Comparison of ENCODE assay signal across 12 cellular contexts in genomic region chr16:89822188-89823086, GRCh38. TPM values are rescaled to one million over a fixed set of nuclear protein-coding genes. Genes with fewer than 3 reads are reported as not detected.
DNase-seq lines count a peak whose midpoint lies in the region; ATAC-seq, FAIRE-seq and TF ChIP-seq lines count a peak whose summit lies in the region.
"Had no signal": no experiment of that assay in that cellular context is flagged by ENCODE, and none has a peak within 500 bp of the region (broad histone marks: within the 10 kb centered on the region; RNA-seq: fewer than 3 reads in every experiment).

No MANE protein-coding gene starts in this region.

- no peak overlapping the region for H2AFZ ChIP-seq in K562 (ENCODE audit: low read depth, low read length)

- H3K27me3 ChIP-seq in K562 (ENCODE audit: control insufficient read depth in 2 of 2, insufficient read depth in 2 of 2, low read length in 2 of 2): no peaks in the 10 kb centered on the region

- H3K27me3 Mint-ChIP-seq in nephron (ENCODE audit: low read depth): peaks cover 11% of the 10 kb centered on the region
- no peaks in the 10 kb centered on the region for H3K27me3 Mint-ChIP-seq in osteocyte (ENCODE audit: unreplicated experiment)
- H3K27me3 Mint-ChIP-seq: activated naive CD4-positive, alpha-beta T cell treated with anti-CD3 and anti-CD28 coated beads, Interleukin-2, amount 50 U/mL, for 24 hours had no signal

- H4K20me1 ChIP-seq in K562 (replicated peaks; ENCODE audit: control insufficient read depth, insufficient read depth, low read length): no peaks in the 10 kb centered on the region

- no peak for TF ChIP-seq CTCF in K562 (IDR thresholded peaks at IDR 0.05 in 2 of 3, conservative IDR thresholded peaks at IDR 0.05 in 1 of 3; ENCODE audit: insufficient read depth in 2 of 3, low read depth in 1 of 3, low read length in 3 of 3)
- TF ChIP-seq CTCF in nephron (IDR thresholded peaks at IDR 0.05; ENCODE audit: unreplicated experiment in 3 of 3): no peak
- TF ChIP-seq CTCF in osteocyte (IDR thresholded peaks at IDR 0.05): no peak

- H3K9me3 Mint-ChIP-seq in nephron (no peaks in the 10 kb centered on the region), osteocyte (ENCODE audit: unreplicated experiment) (no peaks in the 10 kb centered on the region)
- H3K9me3 Mint-ChIP-seq: activated naive CD4-positive, alpha-beta T cell treated with anti-CD3 and anti-CD28 coated beads, Interleukin-2, amount 50 U/mL, for 24 hours; CD4-positive, alpha-beta T cell; naive B cell had no signal

- peaks cover 6 to 36% of the 10 kb centered on the region in 2 experiments for H3K4me1 ChIP-seq in K562 (replicated peaks in 1 of 2; ENCODE audit: control insufficient read depth in 2 of 2, insufficient read depth in 2 of 2, low read length in 2 of 2)

- 70% methylated on average over 17 of the region's 19 CpGs for WGBS in K562 (ENCODE audit: insufficient coverage, low coverage, missing lambda C conversion rate)

- POLR2A ChIA-PET in K562 (lab: Yijun Ruan, JAX): no interaction called here

- H3K4me3 Mint-ChIP-seq in nephron (peak overlapping the region in 2 of 3 experiments; percentile 8 to 42), osteocyte (ENCODE audit: unreplicated experiment) (no peak overlapping the region)
- H3K4me3 Mint-ChIP-seq: activated naive CD4-positive, alpha-beta T cell treated with anti-CD3 and anti-CD28 coated beads, Interleukin-2, amount 50 U/mL, for 24 hours; CD4-positive, alpha-beta T cell had no signal

- H3K9me3 ChIP-seq in K562 (replicated peaks; ENCODE audit: control insufficient read depth, insufficient read depth, low read depth, low read length): no peaks in the 10 kb centered on the region

- no peak overlapping the region for H3K4me2 ChIP-seq in K562 (ENCODE audit: insufficient read depth, low read length)

- no peak for FAIRE-seq in K562 (lab: Jason Lieb, UNC)

- H3K36me3 ChIP-seq in K562 (ENCODE audit: control insufficient read depth, insufficient read depth, low read length): no peaks in the 10 kb centered on the region

- no peak for TF ChIP-seq RAD21 in K562 (CRISPR knock-in tag; conservative IDR thresholded peaks at IDR 0.05 in 1 of 2, IDR thresholded peaks at IDR 0.05 in 1 of 2)

- H3K27ac Mint-ChIP-seq in nephron (peak overlapping the region; percentile 44 to 88 (median 45)), osteocyte (ENCODE audit: unreplicated experiment) (no peak overlapping the region)
- H3K27ac Mint-ChIP-seq: activated naive CD4-positive, alpha-beta T cell treated with anti-CD3 and anti-CD28 coated beads, Interleukin-2, amount 50 U/mL, for 24 hours; CD4-positive, alpha-beta T cell had no signal

- peak overlapping the region in 1 of 2 experiments; percentile 82; a peak in 2 of 4 replicates for H3K9ac ChIP-seq in K562 (ENCODE audit: insufficient read depth in 1 of 2, low read depth in 2 of 2, low read length in 2 of 2)

- peak; percentile 19; the same call in 2 of the 3 replicates for ATAC-seq in K562
- ATAC-seq in GM18870 (IDR thresholded peaks at IDR 0.05; ENCODE audit: unreplicated experiment): no peak
- no peak for ATAC-seq in GM21526 (IDR thresholded peaks at IDR 0.05; ENCODE audit: low FRiP score, unreplicated experiment)
- ATAC-seq: Panc1 had no signal

- BruUV-seq in K562 (replicated peaks; lab: Mats Ljungman, UMichigan): no TSS peak

- TF ChIP-seq EP300 in K562 (IDR thresholded peaks at IDR 0.05; ENCODE audit: low read length): no peak

- peaks cover 19% of the 10 kb centered on the region for H3K79me2 ChIP-seq in K562 (ENCODE audit: control insufficient read depth, insufficient read depth, low read length)

- H3K4me1 Mint-ChIP-seq in nephron (peaks cover 10% of the 10 kb centered on the region), osteocyte (ENCODE audit: unreplicated experiment) (peaks cover 23% of the 10 kb centered on the region)

- TF ChIP-seq POLR2A in K562 (conservative IDR thresholded peaks at IDR 0.05): no peak

- H3K36me3 Mint-ChIP-seq in nephron (ENCODE audit: low read depth) (no peaks in the 10 kb centered on the region), osteocyte (ENCODE audit: unreplicated experiment) (no peaks in the 10 kb centered on the region)
- H3K36me3 Mint-ChIP-seq: activated naive CD4-positive, alpha-beta T cell treated with anti-CD3 and anti-CD28 coated beads, Interleukin-2, amount 50 U/mL, for 24 hours; naive B cell had no signal

- H3K4me3 ChIP-seq in K562: no peak overlapping the region

- intact Hi-C loops in K562 (cut with micrococcal nuclease): no loop called here

- no peak overlapping the region for H3K27ac ChIP-seq in K562 (ENCODE audit: extremely low read depth, low read depth, low read length)

- no peaks in the 10 kb centered on the region for H3K9me1 ChIP-seq in K562 (ENCODE audit: control insufficient read depth, insufficient read depth, low read length)

- CTCF ChIA-PET in K562 (lab: Yijun Ruan, JAX; ENCODE audit: low intra/inter-chr PET ratio): no interaction called here

- in situ Hi-C loops in K562 (cut with MboI): no loop called here

- DNase-seq in DMS53 (lab: John Stamatoyannopoulos, UW) (peak; percentile 78), NCI-H2107 treated with DMSO at 0.1 percent for 48 hours (lab: John Stamatoyannopoulos, UW; ENCODE audit: unreplicated experiment) (peak; percentile 92), K562 (ENCODE audit: extremely low read depth in 1 of 4, low spot score in 3 of 4) (no peak), OCI-M2 (lab: John Stamatoyannopoulos, UW; ENCODE audit: unreplicated experiment) (no peak), osteocyte (ENCODE audit: extremely low spot score, unreplicated experiment) (no peak)
- DNase-seq: CD4-positive, alpha-beta T cell; naive B cell had no signal

TF ChIP-seq in K562, 482 proteins besides CTCF, POLR2A, EP300 and RAD21 (continues in another document):
- TF ChIP-seq ZFPM2 (CRISPR knock-in tag; IDR thresholded peaks at IDR 0.05) (no peak), EWSR1 (IDR thresholded peaks at IDR 0.05; ENCODE audit: borderline replicate concordance, low read depth, partially characterized antibody) (no peak), ZNF830 (CRISPR knock-in tag; IDR thresholded peaks at IDR 0.05) (no peak)

RNA-seq across cellular contexts. Expression of gene SPIRE2, which starts 5.8 kb away (rescaled TPM):
- total RNA-seq in K562 (2011; cell fraction: chromatin; rRNA removed; ENCODE audit: low replicate concordance): 16.2 and 31.3 TPM in 2 replicates
- total RNA-seq in K562 (2011; cell fraction: nucleolus; rRNA removed): 15.7 and 25.0 TPM in 2 replicates
- total RNA-seq in K562 (2011; cell fraction: nucleoplasm; rRNA removed): 13.4 and 13.9 TPM in 2 replicates
- total RNA-seq in K562 (2014; rRNA removed) (6.5 and 6.9 TPM in 2 replicates), K562 (2014; rRNA removed; fragmentation: Illumina TruSeq; extraction: Trizol) (2.9 TPM in 2 replicates), K562 (2015; rRNA removed; fragmentation: Illumina TruSeq; extraction: Trizol) (4.1 and 4.6 TPM in 2 replicates), K562 (2021) (6.9 and 8.9 TPM in 2 replicates), osteocyte (4.1 and 4.6 TPM in 2 replicates)
- polyA plus RNA-seq in K562 (2011; rRNA removed) (4.7 and 6.0 TPM in 2 replicates), K562 (2014; fragmentation: Illumina TruSeq; extraction: Trizol) (3.9 and 4.0 TPM in 2 replicates), K562 (2014; fragmentation: Nextera tagmentation; extraction: Ambion mirVana) (under 1 TPM; 0.70 to 0.76 TPM), K562 (2014; rRNA removed) (5.5 and 7.5 TPM in 2 replicates)
- 4.6 and 8.1 TPM in 2 replicates for polyA plus RNA-seq in K562 (2011; cell fraction: cytosol; rRNA removed)
- polyA plus RNA-seq in K562 (2011; cell fraction: nucleus; rRNA removed): 19.7 and 32.5 TPM in 2 replicates
- polyA plus RNA-seq in K562 (2012): 3.8 and 5.7 TPM in 2 replicates
- 2.1 and 3.5 TPM in 2 replicates for polyA minus RNA-seq in K562 (2011; rRNA and poly(A)+ RNA removed)
- 4.3 and 7.3 TPM in 2 replicates for polyA minus RNA-seq in K562 (2011; cell fraction: cytosol; rRNA and poly(A)+ RNA removed)
- polyA minus RNA-seq in K562 (2011; cell fraction: nucleus; rRNA and poly(A)+ RNA removed): 6.5 and 8.2 TPM in 2 replicates

RNA-seq across cellular contexts. Expression of gene FANCA, which starts 6.0 kb away (rescaled TPM):
- total RNA-seq in K562 (2011; cell fraction: chromatin; rRNA removed; ENCODE audit: low replicate concordance): 912 and 1,798 TPM in 2 replicates
- total RNA-seq in K562 (2011; cell fraction: nucleolus; rRNA removed): 750 and 775 TPM in 2 replicates
- 650 and 708 TPM in 2 replicates for total RNA-seq in K562 (2011; cell fraction: nucleoplasm; rRNA removed)
- total RNA-seq in K562 (2014; rRNA removed) (53.4 and 72.0 TPM in 2 replicates), K562 (2014; rRNA removed; fragmentation: Illumina TruSeq; extraction: Trizol) (40.2 and 48.6 TPM in 2 replicates), K562 (2015; rRNA removed; fragmentation: Illumina TruSeq; extraction: Trizol) (46.4 and 51.6 TPM in 2 replicates), K562 (2021) (108 and 115 TPM in 2 replicates), osteocyte (14.6 and 14.7 TPM in 2 replicates)
- polyA plus RNA-seq in K562 (2011; rRNA removed) (65.4 and 83.5 TPM in 2 replicates), K562 (2014; fragmentation: Illumina TruSeq; extraction: Trizol) (72.8 and 78.9 TPM in 2 replicates), K562 (2014; fragmentation: Nextera tagmentation; extraction: Ambion mirVana) (1 to 10 TPM; 6.9 to 9.3 TPM), K562 (2014; rRNA removed) (114 TPM in 2 replicates)
- polyA plus RNA-seq in K562 (2011; cell fraction: cytosol; rRNA removed): 48.3 and 57.4 TPM in 2 replicates
- polyA plus RNA-seq in K562 (2011; cell fraction: nucleus; rRNA removed): 378 and 509 TPM in 2 replicates
- 61.8 and 65.9 TPM in 2 replicates for polyA plus RNA-seq in K562 (2012)
- polyA minus RNA-seq in K562 (2011; rRNA and poly(A)+ RNA removed): 109 and 120 TPM in 2 replicates
- 54.5 and 57.5 TPM in 2 replicates for polyA minus RNA-seq in K562 (2011; cell fraction: cytosol; rRNA and poly(A)+ RNA removed)
- 197 and 206 TPM in 2 replicates for polyA minus RNA-seq in K562 (2011; cell fraction: nucleus; rRNA and poly(A)+ RNA removed)

RNA-seq across cellular contexts. Expression of gene TCF25, which starts 51.0 kb away (rescaled TPM):
- 678 and 1,286 TPM in 2 replicates for total RNA-seq in K562 (2011; cell fraction: chromatin; rRNA removed; ENCODE audit: low replicate concordance)
- 495 and 571 TPM in 2 replicates for total RNA-seq in K562 (2011; cell fraction: nucleolus; rRNA removed)
- total RNA-seq in K562 (2011; cell fraction: nucleoplasm; rRNA removed): 387 and 470 TPM in 2 replicates
- total RNA-seq in K562 (2014; rRNA removed) (102 and 110 TPM in 2 replicates), K562 (2014; rRNA removed; fragmentation: Illumina TruSeq; extraction: Trizol) (37.2 and 38.0 TPM in 2 replicates), K562 (2015; rRNA removed; fragmentation: Illumina TruSeq; extraction: Trizol) (63.2 and 65.1 TPM in 2 replicates), K562 (2021) (123 and 140 TPM in 2 replicates), osteocyte (251 and 267 TPM in 2 replicates)
- polyA plus RNA-seq in K562 (2011; rRNA removed) (83.8 and 123 TPM in 2 replicates), K562 (2014; fragmentation: Illumina TruSeq; extraction: Trizol) (87.5 and 96.8 TPM in 2 replicates), K562 (2014; fragmentation: Nextera tagmentation; extraction: Ambion mirVana) (1 to 10 TPM; 9.0 TPM), K562 (2014; rRNA removed) (122 and 154 TPM in 2 replicates)
- polyA plus RNA-seq in K562 (2011; cell fraction: cytosol; rRNA removed): 86.7 and 116 TPM in 2 replicates
- polyA plus RNA-seq in K562 (2011; cell fraction: nucleus; rRNA removed): 392 and 540 TPM in 2 replicates
- polyA plus RNA-seq in K562 (2012): 147 and 150 TPM in 2 replicates
- polyA minus RNA-seq in K562 (2011; rRNA and poly(A)+ RNA removed): 51.2 and 58.2 TPM in 2 replicates
- polyA minus RNA-seq in K562 (2011; cell fraction: cytosol; rRNA and poly(A)+ RNA removed): 47.2 and 50.0 TPM in 2 replicates
- polyA minus RNA-seq in K562 (2011; cell fraction: nucleus; rRNA and poly(A)+ RNA removed): 72.7 and 97.1 TPM in 2 replicates

Comparison
In these comparisons a context has a peak if more than half of its experiments do, and no peak if none do; other contexts are left out.
1. DNase-seq: peak in DMS53 (single experiment) and NCI-H2107 treated with DMSO at 0.1 percent for 48 hours (single experiment); none in K562 (0 of 4), OCI-M2 (single experiment) and osteocyte (single experiment).